ENCODE assay signal across 12 cellular contexts in genomic region chr2:65661980-65662653, GRCh38.
A peak's percentile ranks its signal among the peaks of the same experiment; 100 is the strongest.
DNase-seq lines count a peak whose midpoint lies in the region; ATAC-seq and TF ChIP-seq lines count a peak whose summit lies in the region.
"Had no signal": no experiment of that assay in that cellular context is flagged by ENCODE, and none has a peak within 500 bp of the region (broad histone marks: within the 10 kb centered on the region; RNA-seq: fewer than 3 reads in every experiment).

No MANE protein-coding gene starts in this region.

- no peak overlapping the region for H2BK120ac ChIP-seq in IMR-90 (ENCODE audit: low read depth, low read length)

- no peak overlapping the region for H2AFZ ChIP-seq in IMR-90 (replicated peaks; ENCODE audit: low read length, poor library complexity)

- peak overlapping the region; percentile 2 for H3K27ac ChIP-seq in IMR-90 (ENCODE audit: insufficient read depth, low read length)
- H3K27ac ChIP-seq in uterus: peak overlapping the region; percentile 68 to 79
- H3K27ac ChIP-seq: cardiac muscle cell had no signal

- 0 out of 2 replicates have a peak overlapping the region, but pooled peaks have one; percentile 2 for H3K14ac ChIP-seq in IMR-90 (replicated peaks; ENCODE audit: low read depth, low read length)

- no peak overlapping the region for H2BK20ac ChIP-seq in IMR-90 (ENCODE audit: low read depth, low read length)

- H3K36me3 ChIP-seq in IMR-90 (ENCODE audit: control insufficient read depth, insufficient read depth, low read length) (no peaks in the 10 kb centered on the region), mucosa of descending colon (ENCODE audit: low read depth) (no peaks in the 10 kb centered on the region), uterus (no peaks in the 10 kb centered on the region)
- H3K36me3 ChIP-seq: cardiac muscle cell had no signal

- no peak for TF ChIP-seq RAD21 in IMR-90 (IDR thresholded peaks at IDR 0.05; ENCODE audit: low read length)

- peak overlapping the region; percentile 13; the same call in 1 of the 2 replicates for H4K91ac ChIP-seq in IMR-90 (ENCODE audit: insufficient read depth, low read depth, low read length)

- no peak overlapping the region for H3K4me3 ChIP-seq in IMR-90 (ENCODE audit: insufficient read depth, low read depth, low read length)
- H3K4me3 ChIP-seq in astrocyte of the cerebellum (ENCODE audit: low read depth, low read length): peak overlapping the region; percentile 20
- H3K4me3 ChIP-seq in mucosa of descending colon: no peak overlapping the region
- H3K4me3 ChIP-seq in uterus: peak overlapping the region in 1 of 2 donors; percentile 0
- H3K4me3 ChIP-seq: cardiac muscle cell had no signal

- no peaks in the 10 kb centered on the region for H3K79me1 ChIP-seq in IMR-90 (ENCODE audit: low read depth in 1 of 2, low read length in 2 of 2)

- no peak overlapping the region for H3K56ac ChIP-seq in IMR-90 (ENCODE audit: extremely low read depth, insufficient read depth, low read length)

- H3K4me2 ChIP-seq in IMR-90 (ENCODE audit: low read depth, low read length): peak overlapping the region; percentile 77

- CTCF ChIA-PET in IMR-90 (lab: Yijun Ruan, JAX): no interaction called here

- H3K27me3 ChIP-seq in IMR-90 (ENCODE audit: control insufficient read depth, insufficient read depth, low read length) (peaks cover 8% of the 10 kb centered on the region), uterus (no peaks in the 10 kb centered on the region)
- H3K27me3 ChIP-seq: cardiac muscle cell had no signal

- peaks cover 20% of the 10 kb centered on the region for H3K4me1 ChIP-seq in IMR-90 (ENCODE audit: control insufficient read depth, insufficient read depth, low read length)
- H3K4me1 ChIP-seq in mucosa of descending colon (ENCODE audit: low read depth): peaks cover 20% of the 10 kb centered on the region
- peaks cover 0 to 3% of the 10 kb centered on the region in 2 donors for H3K4me1 ChIP-seq in uterus

- no CpG with 5 or more reads among the region's 8 CpGs for WGBS in IMR-90 (ENCODE audit: extremely low coverage in 2 of 2, insufficient read length in 1 of 2), 2 experiments

- no peak overlapping the region for H4K8ac ChIP-seq in IMR-90 (ENCODE audit: low read depth in 2 of 2, low read length in 2 of 2)

- H2BK15ac ChIP-seq in IMR-90 (ENCODE audit: low read depth, low read length): peak overlapping the region; percentile 34; the same call in 1 of the 3 replicates

- BruUV-seq in IMR-90 (replicated peaks; lab: Mats Ljungman, UMichigan): no TSS peak

- TF ChIP-seq POLR2A in IMR-90 (IDR thresholded peaks at IDR 0.05; ENCODE audit: low read depth, low read length) (no peak), uterus (IDR thresholded peaks at IDR 0.05) (no peak)

- 0 out of 2 replicates have a peak overlapping the region, but pooled peaks have one; percentile 45 for H2AK5ac ChIP-seq in IMR-90 (ENCODE audit: low read depth, low read length)

- peak overlapping the region; percentile 54; the same call in 1 of the 2 replicates for H3K4ac ChIP-seq in IMR-90 (ENCODE audit: low read depth, low read length)

- H4K5ac ChIP-seq in IMR-90 (ENCODE audit: low read depth, low read length): no peak overlapping the region

- H3K9me1 ChIP-seq in IMR-90 (ENCODE audit: insufficient read depth, low read length): peaks cover 2% of the 10 kb centered on the region; the same call in 1 of the 2 replicates

- dilution Hi-C loops in IMR-90 (cut with HindIII; ENCODE audit: low sequenced_read_pairs, unreplicated experiment): no loop called here

- peak overlapping the region; percentile 34; the same call in 1 of the 2 replicates for H3K18ac ChIP-seq in IMR-90 (ENCODE audit: low read depth, low read length)

- POLR2A ChIA-PET in IMR-90 (lab: Charles Lee; ENCODE audit: unreplicated experiment): interaction anchor here (0.5 kb wide), 1 partner anchor 17 kb away, joined by 3 read pairs; no protein-coding TSS in a partner anchor

- ATAC-seq in IMR-90 (ENCODE audit: low read depth): peak; percentile 15; the same call in 1 of the 2 replicates
- ATAC-seq in mucosa of descending colon: peak; percentile 58
- no peak for ATAC-seq in GM18909 (IDR thresholded peaks at IDR 0.05; ENCODE audit: poor library complexity, unreplicated experiment)

- TF ChIP-seq CTCF in IMR-90 (conservative IDR thresholded peaks at IDR 0.05; ENCODE audit: low read depth, low read length) (no peak), astrocyte of the cerebellum (IDR thresholded peaks at IDR 0.05; ENCODE audit: low read depth, low read length, missing control alignments) (no peak), mucosa of descending colon (IDR thresholded peaks at IDR 0.05) (no peak), uterus (IDR thresholded peaks at IDR 0.05) (no peak)

- peak overlapping the region; percentile 42 for H2BK5ac ChIP-seq in IMR-90 (ENCODE audit: low read depth, low read length, poor library complexity, severe bottlenecking)

- in situ Hi-C loops in IMR-90 (cut with MboI; ENCODE audit: low sequenced_read_pairs): no loop called here
- in situ Hi-C loops in astrocyte of the cerebellum (cut with HindIII; ENCODE audit: low sequenced_read_pairs): no loop called here

- DNase-seq in IMR-90: peak; percentile 13
- DNase-seq in astrocyte of the cerebellum (ENCODE audit: low read depth): no peak
- peak in 1 of 3 donors; percentile 26 for DNase-seq in mucosa of descending colon
- DNase-seq in uterus: peak in 1 of 2 donors; percentile 27
- no peak for DNase-seq in 8988T
- no peak for DNase-seq in effector CD8-positive, alpha-beta T cell (lab: John Stamatoyannopoulos, UW)
- DNase-seq: activated effector memory CD4-positive, alpha-beta T cell treated with anti-CD3 and anti-CD28 coated beads, Interleukin-2, amount 50 U/mL, for 16 hours; erythroblast; midbrain; OCI-M1 had no signal

- H2AK9ac ChIP-seq in IMR-90 (replicated peaks; ENCODE audit: low read depth, low read length, poor library complexity): no peak overlapping the region

- no peak overlapping the region; the same call in 1 of the 2 replicates for H3K9ac ChIP-seq in IMR-90 (ENCODE audit: low read depth, low read length)

- H3K23ac ChIP-seq in IMR-90 (ENCODE audit: low read depth, low read length): no peak overlapping the region

- H4K20me1 ChIP-seq in IMR-90 (ENCODE audit: insufficient read depth, low read length): no peaks in the 10 kb centered on the region

- intact Hi-C loops in IMR-90 (cut with micrococcal nuclease) (loop anchor here (2.0 to 5.0 kb wide), 3 partner anchors 47 to 915 kb away; no protein-coding TSS in a partner anchor), mucosa of descending colon (cut with DNase I, micrococcal nuclease) (no loop called here), uterus (cut with DNase I; ENCODE audit: low total_unique reads) (no loop called here)

- H3K9me3 ChIP-seq in IMR-90 (ENCODE audit: control insufficient read depth, insufficient read depth, low read length) (no peaks in the 10 kb centered on the region), mucosa of descending colon (no peaks in the 10 kb centered on the region), uterus (no peaks in the 10 kb centered on the region)

TF ChIP-seq in IMR-90, 13 proteins besides CTCF, POLR2A, EP300 and RAD21:
- TF ChIP-seq MXI1 (IDR thresholded peaks at IDR 0.05; ENCODE audit: borderline replicate concordance, low read depth, low read length): no peak
- TF ChIP-seq CHD1 (IDR thresholded peaks at IDR 0.05; ENCODE audit: low read depth, low read length): no peak
- no peak for TF ChIP-seq MAFK (IDR thresholded peaks at IDR 0.05; ENCODE audit: low read depth, low read length)
- no peak for TF ChIP-seq MAZ (IDR thresholded peaks at IDR 0.05; ENCODE audit: borderline replicate concordance, low read depth, low read length)
- TF ChIP-seq RFX5 (IDR thresholded peaks at IDR 0.05; ENCODE audit: low read depth, low read length): no peak
- TF ChIP-seq, protein P1, sequence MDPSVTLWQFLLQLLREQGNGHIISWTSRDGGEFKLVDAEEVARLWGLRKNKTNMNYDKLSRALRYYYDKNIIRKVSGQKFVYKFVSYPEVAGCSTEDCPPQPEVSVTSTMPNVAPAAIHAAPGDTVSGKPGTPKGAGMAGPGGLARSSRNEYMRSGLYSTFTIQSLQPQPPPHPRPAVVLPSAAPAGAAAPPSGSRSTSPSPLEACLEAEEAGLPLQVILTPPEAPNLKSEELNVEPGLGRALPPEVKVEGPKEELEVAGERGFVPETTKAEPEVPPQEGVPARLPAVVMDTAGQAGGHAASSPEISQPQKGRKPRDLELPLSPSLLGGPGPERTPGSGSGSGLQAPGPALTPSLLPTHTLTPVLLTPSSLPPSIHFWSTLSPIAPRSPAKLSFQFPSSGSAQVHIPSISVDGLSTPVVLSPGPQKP (IDR thresholded peaks at IDR 0.05; ENCODE audit: borderline replicate concordance, low read depth, low read length): no peak
- no peak for TF ChIP-seq RCOR1 (IDR thresholded peaks at IDR 0.05; ENCODE audit: insufficient replicate concordance, low read length)
- no peak for TF ChIP-seq NFE2L2 (IDR thresholded peaks at IDR 0.05; ENCODE audit: low read depth, low read length)
- no peak for TF ChIP-seq BHLHE40 (IDR thresholded peaks at IDR 0.05; ENCODE audit: low read depth, low read length)
- TF ChIP-seq FOS (IDR thresholded peaks at IDR 0.05; ENCODE audit: low read depth, low read length): no peak
- no peak for TF ChIP-seq SMC3 (IDR thresholded peaks at IDR 0.05; ENCODE audit: low read depth, low read length)
- TF ChIP-seq CEBPB (IDR thresholded peaks at IDR 0.05; ENCODE audit: low read depth, low read length): no peak
- TF ChIP-seq, protein P2, sequence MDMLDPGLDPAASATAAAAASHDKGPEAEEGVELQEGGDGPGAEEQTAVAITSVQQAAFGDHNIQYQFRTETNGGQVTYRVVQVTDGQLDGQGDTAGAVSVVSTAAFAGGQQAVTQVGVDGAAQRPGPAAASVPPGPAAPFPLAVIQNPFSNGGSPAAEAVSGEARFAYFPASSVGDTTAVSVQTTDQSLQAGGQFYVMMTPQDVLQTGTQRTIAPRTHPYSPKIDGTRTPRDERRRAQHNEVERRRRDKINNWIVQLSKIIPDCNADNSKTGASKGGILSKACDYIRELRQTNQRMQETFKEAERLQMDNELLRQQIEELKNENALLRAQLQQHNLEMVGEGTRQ (IDR thresholded peaks at IDR 0.05; ENCODE audit: low read depth, low read length): no peak
